22 cellular contexts compared by ENCODE assay signal in genomic region chr12:28096649-28097048, GRCh38.
DNase-seq lines count a peak whose midpoint lies in the region; ATAC-seq lines count a peak whose summit lies in the region.
"Had no signal": no experiment of that assay in that cellular context is flagged by ENCODE, and none has a peak within 500 bp of the region (broad histone marks: within the 10 kb centered on the region; RNA-seq: fewer than 3 reads in every experiment).

No MANE protein-coding gene starts in this region.

- intact Hi-C loops in left colon (cut with DNase I, micrococcal nuclease): no loop called here

- ATAC-seq in left colon (peak; percentile 22), HG02588 (IDR thresholded peaks at IDR 0.05; ENCODE audit: unreplicated experiment) (no peak), GM19351 (IDR thresholded peaks at IDR 0.05; ENCODE audit: unreplicated experiment) (no peak), HG02763 (IDR thresholded peaks at IDR 0.05; ENCODE audit: unreplicated experiment) (no peak)
- ATAC-seq: GM23338, HCT116, HepG2 had no signal

- peak; percentile 26 for DNase-seq in NCI-H1105 (lab: John Stamatoyannopoulos, UW)
- peak; percentile 64 for DNase-seq in NCI-H1105 treated with DMSO at 0.1 percent for 48 hours (lab: John Stamatoyannopoulos, UW)
- DNase-seq in SHP77 (lab: John Stamatoyannopoulos, UW): peak; percentile 31 to 63
- no peak for DNase-seq in left colon
- DNase-seq in NCI-H226: no peak
- DNase-seq: ACHN; BE2C; C1 segment of cervical spinal cord; CD4-positive, CD25-positive, alpha-beta regulatory T cell; CD8-positive, alpha-beta memory T cell; COR-L47; DMS 273 treated with DMSO at 0.1 percent for 48 hours; DMS79; GDM1; H7; HFFc6 had no signal

Comparison
In these comparisons a context has a peak if more than half of its experiments do, and no peak if none do; other contexts are left out.
1. DNase-seq: peak in NCI-H1105 (single experiment), NCI-H1105 treated with DMSO at 0.1 percent for 48 hours (single experiment) and SHP77 (2 of 2); none in left colon (0 of 2) and NCI-H226 (single experiment).